Comparison of ENCODE assay signal across 23 cellular contexts in genomic region chr11:91005458-91005857, GRCh38.
"Had no signal": no experiment of that assay in that cellular context is flagged by ENCODE, and none has a peak within 500 bp of the region (broad histone marks: within the 10 kb centered on the region; RNA-seq: fewer than 3 reads in every experiment).

No MANE protein-coding gene starts in this region.

- H3K27ac ChIP-seq: HL-60, KMS-11, SJSA1, SK-N-MC had no signal

- H3K9ac ChIP-seq: KMS-11 had no signal

- H3K4me1 Mint-ChIP-seq: T-cell had no signal

- H3K36me3 ChIP-seq: SJSA1 had no signal

- H3K27ac Mint-ChIP-seq: T-cell had no signal

- H3K4me2 ChIP-seq: KMS-11 had no signal

- H3K4me3 Mint-ChIP-seq: T-cell had no signal

- H3K9me3 ChIP-seq: SJSA1 had no signal

- H3K4me1 ChIP-seq: SJSA1 had no signal

- H3K36me3 Mint-ChIP-seq: T-cell had no signal

- FAIRE-seq: HTR-8/SVneo, RCC 7860 had no signal

- H3K27me3 ChIP-seq: SJSA1 had no signal

- ATAC-seq: T-cell had no signal

- H3K4me3 ChIP-seq: SJSA1, SK-N-MC had no signal

- H3K27me3 Mint-ChIP-seq: T-cell had no signal

- DNase-seq: Kasumi-1, MM.1S, NCI-H1092 treated with DMSO at 0.1 percent for 48 hours, NCI-H1436, NCI-H187, NCI-H2029, NCI-H2081 treated with DMSO at 0.1 percent for 48 hours, NCI-H2171, NCI-H226, NCI-H510A, NCI-H524 treated with DMSO at 0.1 percent for 48 hours, NCI-H774, Right ventricle myocardium superior, RPMI8226, SIG-M5, SW 1271, T-cell had no signal
